12 cellular contexts compared by ENCODE assay signal in the genomic region with DNA sequence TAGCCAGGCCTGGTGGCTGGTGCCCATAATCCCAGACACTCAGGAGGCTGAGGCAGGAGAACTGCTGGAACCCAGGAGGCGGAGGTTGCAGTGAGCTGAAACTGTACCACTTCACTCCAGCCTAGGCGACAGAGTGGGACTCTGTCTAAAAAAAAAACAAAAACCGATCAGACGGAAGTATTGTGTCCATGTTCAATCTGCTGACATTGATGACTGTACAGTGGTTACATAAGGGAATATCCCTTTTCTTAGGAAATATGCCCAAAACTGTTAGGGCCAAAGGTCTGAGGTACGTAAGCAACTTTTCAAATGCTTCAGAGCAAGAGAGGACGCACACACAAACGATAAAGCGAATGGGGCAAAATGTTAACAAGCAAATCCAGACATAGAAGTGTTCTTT.
"Had no signal": no experiment of that assay in that cellular context is flagged by ENCODE, and none has a peak within 500 bp of the region (broad histone marks: within the 10 kb centered on the region; RNA-seq: fewer than 3 reads in every experiment).

No MANE protein-coding gene starts in this region.

- H3K27ac ChIP-seq: ovary had no signal

- H3K36me3 ChIP-seq: left ventricle myocardium inferior, ovary had no signal

- H3K9me3 ChIP-seq: body of pancreas, ovary had no signal

- H3K4me3 ChIP-seq: body of pancreas, left ventricle myocardium inferior, ovary had no signal

- H3K4me1 ChIP-seq: body of pancreas had no signal

- H3K4me3 Mint-ChIP-seq: activated T-cell treated with anti-CD3 and anti-CD28 coated beads, Interleukin-2, amount 50 U/mL, for 24 hours; central memory CD8-positive, alpha-beta T cell; neural crest cell had no signal

- DNase-seq: activated CD4-positive, alpha-beta T cell treated with anti-CD3 and anti-CD28 coated beads for 1 hour; activated gamma-delta T cell; activated T-cell treated with anti-CD3 and anti-CD28 coated beads, Interleukin-2, amount 50 U/mL, for 24 hours; amniotic stem cell; body of pancreas; erythroblast; left ventricle myocardium inferior; ovary; SHP77 treated with DMSO at 0.1 percent for 48 hours; stimulated activated CD4-positive, alpha-beta T cell treated with anti-CD3 and anti-CD28 coated beads, Interleukin-4, amount 100 ng/mL, for 4 hours had no signal

- H3K27me3 ChIP-seq: body of pancreas, ovary had no signal

- H3K9me3 Mint-ChIP-seq: central memory CD8-positive, alpha-beta T cell; neural crest cell had no signal
